ENCODE assay signal across 12 cellular contexts in genomic region chr1:241408170-241408569, GRCh38. TPM values are rescaled to one million over a fixed set of nuclear protein-coding genes. Genes with fewer than 3 reads are reported as not detected.
A peak's percentile ranks its signal among the peaks of the same experiment; 100 is the strongest.
DNase-seq lines count a peak whose midpoint lies in the region; ATAC-seq and TF ChIP-seq lines count a peak whose summit lies in the region.
"Had no signal": no experiment of that assay in that cellular context is flagged by ENCODE, and none has a peak within 500 bp of the region (broad histone marks: within the 10 kb centered on the region; RNA-seq: fewer than 3 reads in every experiment).

No MANE protein-coding gene starts in this region.

- no peak overlapping the region for H3T11ph ChIP-seq in H9 (ENCODE audit: low read length)

- H4K8ac ChIP-seq in H9 (replicated peaks; ENCODE audit: insufficient read length, low read depth, low read length): no peak overlapping the region

- H2BK5ac ChIP-seq in H9 (ENCODE audit: insufficient read length, low read length): no peak overlapping the region

- H2BK120ac ChIP-seq in H9 (ENCODE audit: low read depth, low read length, poor library complexity, severe bottlenecking): no peak overlapping the region

- H3K18ac ChIP-seq in H9 (ENCODE audit: insufficient read length, low read depth, low read length): no peak overlapping the region

- no peak overlapping the region for H4K5ac ChIP-seq in H9 (ENCODE audit: insufficient read length, low read depth, low read length)

- no peaks in the 10 kb centered on the region for H3K36me3 Mint-ChIP-seq in H9 (ENCODE audit: insufficient read depth in 1 of 3, low read depth in 3 of 3)

- H3K27me3 ChIP-seq in H9 (ENCODE audit: insufficient read depth, low read length): no peaks in the 10 kb centered on the region
- H3K27me3 ChIP-seq in osteoblast (ENCODE audit: insufficient read depth, low read length): no peaks in the 10 kb centered on the region
- H3K27me3 ChIP-seq in Karpas-422 (ENCODE audit: low read length): no peaks in the 10 kb centered on the region; the same call in 1 of the 2 replicates
- H3K27me3 ChIP-seq: left lung, right atrium auricular region had no signal

- H3K9me3 Mint-ChIP-seq in H9: no peaks in the 10 kb centered on the region

- H3K9me2 ChIP-seq in Karpas-422 (replicated peaks; ENCODE audit: insufficient read depth, low read length): no peaks in the 10 kb centered on the region

- H3K23me2 ChIP-seq in H9 (ENCODE audit: insufficient read length, low read depth, low read length, poor library complexity, severe bottlenecking): no peaks in the 10 kb centered on the region

- 100% methylated on average over 1 of the region's 3 CpGs for WGBS in H9 (ENCODE audit: extremely low coverage, insufficient read length, low lambda C conversion rate)

- H3K9me3 ChIP-seq in H9 (ENCODE audit: control insufficient read depth, low read depth, low read length) (no peaks in the 10 kb centered on the region), osteoblast (ENCODE audit: low read depth, low read length) (no peaks in the 10 kb centered on the region), Karpas-422 (ENCODE audit: low read length) (no peaks in the 10 kb centered on the region)
- H3K9me3 ChIP-seq: left lung, right atrium auricular region had no signal

- peak; percentile 57; the same call in 2 of the 3 replicates for TF ChIP-seq CTCF in H9 (conservative IDR thresholded peaks at IDR 0.05)
- TF ChIP-seq CTCF in osteoblast (IDR thresholded peaks at IDR 0.05; ENCODE audit: extremely low read depth, low read depth, low read length): no peak

- no peak overlapping the region for H3K4me3 Mint-ChIP-seq in H9

- H3K79me2 ChIP-seq in H9 (ENCODE audit: insufficient read depth, low read length) (no peaks in the 10 kb centered on the region), osteoblast (ENCODE audit: insufficient read depth, low read length) (no peaks in the 10 kb centered on the region), Karpas-422 (ENCODE audit: low read length) (no peaks in the 10 kb centered on the region)

- no peaks in the 10 kb centered on the region; the same call in 1 of the 2 replicates for H3K27me3 Mint-ChIP-seq in H9 (ENCODE audit: low read depth)

- no peak overlapping the region for H2BK15ac ChIP-seq in H9 (ENCODE audit: low read depth, low read length)

- no peaks in the 10 kb centered on the region for H3K79me1 ChIP-seq in H9 (ENCODE audit: insufficient read depth, low read depth, low read length, poor library complexity, severe bottlenecking)

- H4K20me1 ChIP-seq in H9 (ENCODE audit: control insufficient read depth, insufficient read depth, insufficient read length): no peaks in the 10 kb centered on the region
- no peaks in the 10 kb centered on the region for H4K20me1 ChIP-seq in osteoblast (ENCODE audit: insufficient read depth, low read length)
- no peaks in the 10 kb centered on the region for H4K20me1 ChIP-seq in Karpas-422 (ENCODE audit: insufficient read depth, low read depth, low read length)

- H3K36me3 ChIP-seq in osteoblast (ENCODE audit: insufficient read depth, low read length) (no peaks in the 10 kb centered on the region), Karpas-422 (ENCODE audit: insufficient read depth, low read length) (no peaks in the 10 kb centered on the region)
- H3K36me3 ChIP-seq: left lung, right atrium auricular region had no signal

- no peak overlapping the region for H3K23ac ChIP-seq in H9 (ENCODE audit: insufficient read length, low read depth, low read length)

- H2AK5ac ChIP-seq in H9 (ENCODE audit: insufficient read length, low read length): no peak overlapping the region

- H3K4me1 ChIP-seq in H9 (ENCODE audit: insufficient read depth, low read length) (no peaks in the 10 kb centered on the region), osteoblast (ENCODE audit: insufficient read depth, low read length) (peaks cover 6% of the 10 kb centered on the region), Karpas-422 (ENCODE audit: low read length) (no peaks in the 10 kb centered on the region)
- H3K4me1 ChIP-seq: left lung, right atrium auricular region had no signal

- no peak overlapping the region for H3K9ac ChIP-seq in H9 (ENCODE audit: extremely low read depth, insufficient read length, low read length)
- H3K9ac ChIP-seq in Karpas-422 (ENCODE audit: low read length): no peak overlapping the region

- DNase-seq in H9 (no peak), NCI-H69 (lab: John Stamatoyannopoulos, UW) (peak; percentile 44), dermis microvascular lymphatic vessel endothelial cell (ENCODE audit: low read depth in 2 of 2) (peak; percentile 44 to 71), osteoblast (ENCODE audit: insufficient read length, low spot score, missing footprints) (peak; percentile 41), iPS-NIHi7 (ENCODE audit: extremely low spot score) (no peak), Karpas-422 (no peak)
- DNase-seq: activated CD4-positive, CD25-positive, alpha-beta regulatory T cell; effector CD4-positive, alpha-beta T cell; left lung had no signal

- no peak overlapping the region for H3K27ac Mint-ChIP-seq in H9

- no peak overlapping the region for H3K56ac ChIP-seq in H9 (ENCODE audit: insufficient read length, low read depth, low read length)

- ATAC-seq in GM18520 (IDR thresholded peaks at IDR 0.05; ENCODE audit: unreplicated experiment) (no peak), GM18858 (IDR thresholded peaks at IDR 0.05; ENCODE audit: unreplicated experiment) (no peak)
- ATAC-seq: left lung had no signal

- H3K27ac ChIP-seq in H9 (ENCODE audit: insufficient read length, low read depth, low read length): no peak overlapping the region
- no peak overlapping the region for H3K27ac ChIP-seq in osteoblast (ENCODE audit: low read depth, low read length)
- H3K27ac ChIP-seq in Karpas-422 (ENCODE audit: low read length): no peak overlapping the region
- H3K27ac ChIP-seq: left lung, right atrium auricular region had no signal

- no peak overlapping the region for H2BK20ac ChIP-seq in H9 (ENCODE audit: low read depth, low read length, poor library complexity, severe bottlenecking)

- no peak overlapping the region for H2BK12ac ChIP-seq in H9 (ENCODE audit: insufficient read length, low read depth, low read length)

- H3K4ac ChIP-seq in H9 (ENCODE audit: low read depth, low read length): no peak overlapping the region

- no peak overlapping the region for H3K4me2 ChIP-seq in H9 (ENCODE audit: insufficient read depth, insufficient read length, low read length)
- H3K4me2 ChIP-seq in osteoblast (ENCODE audit: insufficient read depth, low read length): no peak overlapping the region
- no peak overlapping the region for H3K4me2 ChIP-seq in Karpas-422 (ENCODE audit: low read depth, low read length, poor library complexity, severe bottlenecking)

- H4K91ac ChIP-seq in H9 (ENCODE audit: insufficient read length, low read depth, low read length): no peak overlapping the region

- H3K4me1 Mint-ChIP-seq in H9: 0 out of 4 replicates have a peak, but pooled peaks cover 0 to 3% of the 10 kb centered on the region in 2 experiments

- no peak overlapping the region for H2AFZ ChIP-seq in H9 (ENCODE audit: low read length)
- H2AFZ ChIP-seq in osteoblast (ENCODE audit: low read length): no peak overlapping the region
- H2AFZ ChIP-seq in Karpas-422 (ENCODE audit: low read length): no peak overlapping the region

- no peak overlapping the region for H3K14ac ChIP-seq in H9 (ENCODE audit: insufficient read depth, low read length)

- H3K4me3 ChIP-seq in osteoblast (ENCODE audit: insufficient read depth, low read length): no peak overlapping the region
- H3K4me3 ChIP-seq in Karpas-422 (ENCODE audit: low read length): no peak overlapping the region
- H3K4me3 ChIP-seq: left lung, right atrium auricular region had no signal

RNA-seq across cellular contexts. Expression of gene RGS7, which starts 51.2 kb away (rescaled TPM):
- total RNA-seq in H9 (2021) (1.5 and 2.0 TPM in 2 replicates), dermis microvascular lymphatic vessel endothelial cell (under 0.01 and 0.13 TPM in 2 replicates), osteoblast (0.36 and 0.59 TPM in 2 replicates)
- total RNA-seq in Karpas-422 (2014; rRNA removed; shearing (Covaris generic); ENCODE audit: low replicate concordance): not detected in 2 replicates
- total RNA-seq: left lung, right atrium auricular region had no signal

Comparison
In these comparisons a context has a peak if more than half of its experiments do, and no peak if none do; other contexts are left out.
1. DNase-seq: peak in NCI-H69 (single experiment), dermis microvascular lymphatic vessel endothelial cell (2 of 2) and osteoblast (single experiment); none in H9 (single experiment), iPS-NIHi7 (single experiment) and Karpas-422 (single experiment).